Comparison of ENCODE assay signal across 1 cellular context in the genomic region with DNA sequence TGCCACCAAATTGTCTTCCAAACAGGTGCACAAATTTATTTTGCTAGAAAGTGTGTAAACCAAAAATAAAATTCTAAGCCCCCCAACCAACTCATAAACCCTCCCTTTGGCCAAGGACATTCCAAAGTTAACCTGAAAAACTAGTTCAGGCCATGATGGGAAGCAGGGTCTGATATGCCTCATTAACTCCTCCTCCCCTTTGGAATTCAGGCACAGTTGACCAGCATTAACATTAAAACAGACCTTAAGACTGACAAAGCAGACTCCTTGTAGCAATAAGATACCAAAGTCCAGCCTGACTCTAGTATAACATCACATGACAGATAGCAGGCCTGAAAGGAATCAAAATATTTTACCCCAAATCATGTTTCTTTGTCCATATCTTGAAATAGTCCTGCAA.
TF ChIP-seq lines count a peak whose summit lies in the region.

No MANE protein-coding gene starts in this region.

TF ChIP-seq in GM23338, 12 proteins besides CTCF, POLR2A, EP300 and RAD21 (continued from another document):
- no peak for TF ChIP-seq ZNF462 (CRISPR knock-in tag; IDR thresholded peaks at IDR 0.05)
- no peak for TF ChIP-seq REST (IDR thresholded peaks at IDR 0.05; ENCODE audit: unreplicated experiment)
- TF ChIP-seq NANOG (IDR thresholded peaks at IDR 0.05; ENCODE audit: borderline replicate concordance) = no peak
- no peak for TF ChIP-seq STAT1 (IDR thresholded peaks at IDR 0.05; ENCODE audit: unreplicated experiment)
- no peak for TF ChIP-seq EZH2 (IDR thresholded peaks at IDR 0.05; ENCODE audit: low read depth, unreplicated experiment)
- TF ChIP-seq EZH2phosphoT487 (IDR thresholded peaks at IDR 0.05; ENCODE audit: unreplicated experiment) = no peak
